ENCODE assay signal across 1 cellular context in genomic region chr15:89750560-89751542, GRCh38.
TF ChIP-seq lines count a peak whose summit lies in the region.

Gene MESP1 (minus strand): TSS chr15:89751249. CDS start chr15:89751231, 18 bp downstream.

TF ChIP-seq in K562, 482 proteins besides CTCF, POLR2A, EP300 and RAD21 (continued from another document and continues in another):
- TF ChIP-seq ZNF609 (CRISPR knock-in tag; IDR thresholded peaks at IDR 0.05; ENCODE audit: borderline replicate concordance) (no peak), ZNF239 (CRISPR knock-in tag; IDR thresholded peaks at IDR 0.05) (no peak), JUNB (CRISPR knock-in tag; conservative IDR thresholded peaks at IDR 0.05) (no peak), ZNF699 (CRISPR knock-in tag; IDR thresholded peaks at IDR 0.05; ENCODE audit: insufficient replicate concordance) (no peak), PCBP1 (IDR thresholded peaks at IDR 0.05; ENCODE audit: low read depth, low read length, poor library complexity, severe bottlenecking) (no peak), ATF6 (CRISPR knock-in tag; IDR thresholded peaks at IDR 0.05) (no peak), ZNF639 (CRISPR knock-in tag; conservative IDR thresholded peaks at IDR 0.05 in 1 of 2, IDR thresholded peaks at IDR 0.05 in 1 of 2) (no peak), TAL1 (IDR thresholded peaks at IDR 0.05) (no peak), YY1 (IDR thresholded peaks at IDR 0.05; ENCODE audit: borderline replicate concordance in 1 of 3, control insufficient read depth in 1 of 3, extremely low read depth in 1 of 3, insufficient read depth in 3 of 3, insufficient read length in 1 of 3, insufficient replicate concordance in 2 of 3, low read depth in 1 of 3, low read length in 2 of 3) (peak in 2 of 3 experiments; percentile 26 to 56), ZBTB40 (IDR thresholded peaks at IDR 0.05) (no peak), ZBTB40 (CRISPR knock-in tag; IDR thresholded peaks at IDR 0.05) (no peak), CBFB (CRISPR knock-in tag; IDR thresholded peaks at IDR 0.05) (no peak), SP1 (CRISPR knock-in tag; IDR thresholded peaks at IDR 0.05) (no peak), ARHGAP35 (IDR thresholded peaks at IDR 0.05; ENCODE audit: partially characterized antibody) (no peak), NUFIP1 (IDR thresholded peaks at IDR 0.05; ENCODE audit: partially characterized antibody) (no peak), MBD2 (IDR thresholded peaks at IDR 0.05; ENCODE audit: borderline replicate concordance, low read depth) (0 out of 2 replicates have a peak, but pooled peaks have one; percentile 25), EWSR1 (IDR thresholded peaks at IDR 0.05; ENCODE audit: borderline replicate concordance, low read depth, partially characterized antibody) (no peak), E2F1 (CRISPR knock-in tag; IDR thresholded peaks at IDR 0.05) (peak; percentile 60), PYGO2 (tag; IDR thresholded peaks at IDR 0.05) (no peak), CHD1 (IDR thresholded peaks at IDR 0.05; ENCODE audit: low read length) (no peak), MLX (CRISPR knock-in tag; conservative IDR thresholded peaks at IDR 0.05) (no peak), CTCFL (IDR thresholded peaks at IDR 0.05; ENCODE audit: borderline replicate concordance, insufficient read depth, low read depth, low read length, poor library complexity, severe bottlenecking) (peak; percentile 96), TOE1 (IDR thresholded peaks at IDR 0.05; ENCODE audit: borderline replicate concordance) (no peak), TOE1 (CRISPR knock-in tag; IDR thresholded peaks at IDR 0.05; ENCODE audit: borderline replicate concordance, low read depth) (no peak; the same call in 1 of the 2 replicates), BRD4 (IDR thresholded peaks at IDR 0.05) (no peak), MXI1 (IDR thresholded peaks at IDR 0.05; ENCODE audit: low read depth, low read length) (no peak), ZNF586 (CRISPR knock-in tag; conservative IDR thresholded peaks at IDR 0.05) (no peak), HDGF (IDR thresholded peaks at IDR 0.05) (no peak), ZNF695 (CRISPR knock-in tag; IDR thresholded peaks at IDR 0.05) (no peak), TCF7L2 (IDR thresholded peaks at IDR 0.05; ENCODE audit: low read depth, low read length) (no peak), ZZZ3 (IDR thresholded peaks at IDR 0.05) (no peak), E2F4 (CRISPR knock-in tag; IDR thresholded peaks at IDR 0.05; ENCODE audit: low read depth) (no peak), SPI1 (IDR thresholded peaks at IDR 0.05; ENCODE audit: borderline replicate concordance, low read depth, low read length) (no peak)
